ENCODE assay signal across 19 cellular contexts in genomic region chr12:97276198-97276580, GRCh38.
DNase-seq lines count a peak whose midpoint lies in the region; ATAC-seq, FAIRE-seq and TF ChIP-seq lines count a peak whose summit lies in the region.
"Had no signal": no experiment of that assay in that cellular context is flagged by ENCODE, and none has a peak within 500 bp of the region (broad histone marks: within the 10 kb centered on the region; RNA-seq: fewer than 3 reads in every experiment).

No MANE protein-coding gene starts in this region.

- TF ChIP-seq POLR2A in breast epithelium (IDR thresholded peaks at IDR 0.05) = no peak

- H3K4me1 Mint-ChIP-seq in MCF 10A (ENCODE audit: insufficient read depth, unreplicated experiment) (no peaks in the 10 kb centered on the region), brain (peaks cover 44% of the 10 kb centered on the region), type B pancreatic cell (ENCODE audit: unreplicated experiment) (peaks cover 22% of the 10 kb centered on the region)
- peaks cover 5 to 8% of the 10 kb centered on the region in 2 donors for H3K4me1 Mint-ChIP-seq in stimulated activated naive B cell treated with anti-CD40 and anti-IgM and Interleukin-4, amounts not matched to agents 10 μg/mL and 1 μg/mL and 100 μg/mL, for 72 hours

- no peaks in the 10 kb centered on the region for H3K9me3 ChIP-seq in breast epithelium
- peaks cover 7% of the 10 kb centered on the region for H3K9me3 ChIP-seq in mesodermal cell (ENCODE audit: control insufficient read depth, low read length)
- H3K9me3 ChIP-seq: esophagus squamous epithelium, psoas muscle had no signal

- POLR2A ChIA-PET in MCF 10A (lab: Yijun Ruan, JAX) = no interaction called here

- FAIRE-seq in D721Med (lab: Jason Lieb, UNC) = no peak
- FAIRE-seq: urothelium cell line had no signal

- BruUV-seq in MCF 10A (replicated peaks; lab: Mats Ljungman, UMichigan) = no TSS peak

- H3K27me3 Mint-ChIP-seq in MCF 10A (ENCODE audit: insufficient read depth, unreplicated experiment) (no peaks in the 10 kb centered on the region), brain (peaks cover 3% of the 10 kb centered on the region), type B pancreatic cell (peaks cover 14% of the 10 kb centered on the region)
- H3K27me3 Mint-ChIP-seq in stimulated activated naive B cell treated with anti-CD40 and anti-IgM and Interleukin-4, amounts not matched to agents 10 μg/mL and 1 μg/mL and 100 μg/mL, for 72 hours = peaks cover 18 to 20% of the 10 kb centered on the region in 2 donors

- H3K4me1 ChIP-seq in breast epithelium (no peaks in the 10 kb centered on the region), mesodermal cell (ENCODE audit: control insufficient read depth, insufficient read depth, low read length, poor library complexity, severe bottlenecking) (no peaks in the 10 kb centered on the region)
- H3K4me1 ChIP-seq: psoas muscle had no signal

- H3K27ac Mint-ChIP-seq in MCF 10A (ENCODE audit: low read depth, unreplicated experiment) (no peak overlapping the region), brain (peak overlapping the region; percentile 89 to 96 (median 92)), type B pancreatic cell (peak overlapping the region; percentile 76)
- no peak overlapping the region for H3K27ac Mint-ChIP-seq in stimulated activated naive B cell treated with anti-CD40 and anti-IgM and Interleukin-4, amounts not matched to agents 10 μg/mL and 1 μg/mL and 100 μg/mL, for 72 hours
- H3K27ac Mint-ChIP-seq: IgD-negative memory B cell had no signal

- no peak for DNase-seq in breast epithelium (ENCODE audit: low spot score in 2 of 2)
- no peak for DNase-seq in MCF 10A (ENCODE audit: unreplicated experiment)
- DNase-seq in type B pancreatic cell (ENCODE audit: extremely low spot score, unreplicated experiment) = no peak
- no peak for DNase-seq in stimulated activated naive B cell treated with anti-CD40 and anti-IgM and Interleukin-4, amounts not matched to agents 10 μg/mL and 1 μg/mL and 100 μg/mL, for 72 hours
- no peak for DNase-seq in T-helper 2 cell
- no peak for DNase-seq in D721Med (ENCODE audit: insufficient read length, low spot score)
- DNase-seq: activated CD4-positive, CD25-positive, alpha-beta regulatory T cell treated with anti-CD3 and anti-CD28 coated beads, Interleukin-2, amount 50 U/mL, for 72 hours; activated T-cell treated with anti-CD3 and anti-CD28 coated beads, Interleukin-2, amount 50 U/mL, for 1 hour; esophagus squamous epithelium; NCI-H1694; PC-3; psoas muscle; stimulated activated CD4-positive, alpha-beta T cell treated with anti-CD3 and anti-CD28 coated beads, Interleukin-2, amount 100 ng/mL, for 24 hours had no signal

- WGBS in mesodermal cell (ENCODE audit: insufficient coverage in 2 of 2), 2 experiments = 21 to 37% methylated on average over 7 of the region's 8 CpGs

- no peak for ATAC-seq in stimulated activated naive B cell treated with anti-CD40 and anti-IgM and Interleukin-4, amounts not matched to agents 10 μg/mL and 1 μg/mL and 100 μg/mL, for 72 hours (replicated peaks)
- ATAC-seq: PC-3, psoas muscle had no signal

- H3K9me3 Mint-ChIP-seq in MCF 10A (ENCODE audit: unreplicated experiment) (no peaks in the 10 kb centered on the region), brain (peaks cover 3 to 14% (median 9%) of the 10 kb centered on the region in 5 experiments), type B pancreatic cell (no peaks in the 10 kb centered on the region)
- no peaks in the 10 kb centered on the region for H3K9me3 Mint-ChIP-seq in stimulated activated naive B cell treated with anti-CD40 and anti-IgM and Interleukin-4, amounts not matched to agents 10 μg/mL and 1 μg/mL and 100 μg/mL, for 72 hours
- H3K9me3 Mint-ChIP-seq: IgD-negative memory B cell had no signal

- H3K4me3 Mint-ChIP-seq in MCF 10A (ENCODE audit: unreplicated experiment) (no peak overlapping the region), brain (peak overlapping the region; percentile 52 to 88 (median 82)), type B pancreatic cell (peak overlapping the region; percentile 69)
- no peak overlapping the region for H3K4me3 Mint-ChIP-seq in stimulated activated naive B cell treated with anti-CD40 and anti-IgM and Interleukin-4, amounts not matched to agents 10 μg/mL and 1 μg/mL and 100 μg/mL, for 72 hours

- H3K36me3 ChIP-seq in breast epithelium (no peaks in the 10 kb centered on the region), mesodermal cell (ENCODE audit: control insufficient read depth, insufficient read depth, low read length) (no peaks in the 10 kb centered on the region)
- H3K36me3 ChIP-seq: esophagus squamous epithelium had no signal

- CTCF ChIA-PET in MCF 10A (lab: Yijun Ruan, JAX) = interaction anchor here (0.6 to 1.5 kb wide), 3 partner anchors 9 to 289 kb away, joined by 3 read pairs; no protein-coding TSS in a partner anchor

- H3K4me3 ChIP-seq in breast epithelium = peak overlapping the region in 1 of 3 donors; percentile 49
- H3K4me3 ChIP-seq in mesodermal cell (ENCODE audit: extremely low read depth, insufficient read depth, low read length, poor library complexity, severe bottlenecking) = no peak overlapping the region
- H3K4me3 ChIP-seq: coronary artery, esophagus squamous epithelium, hepatocyte, psoas muscle had no signal

- intact Hi-C loops in breast epithelium (cut with DNase I; ENCODE audit: low total_unique reads) = no loop called here
- intact Hi-C loops in MCF 10A (cut with micrococcal nuclease) = no loop called here

- H3K27me3 ChIP-seq in breast epithelium = no peaks in the 10 kb centered on the region
- H3K27me3 ChIP-seq: hepatocyte had no signal

- peak overlapping the region; percentile 55 for H3K27ac ChIP-seq in breast epithelium
- H3K27ac ChIP-seq in mesodermal cell (ENCODE audit: low read depth, low read length, severe bottlenecking) = peak overlapping the region; percentile 74
- H3K27ac ChIP-seq: coronary artery, esophagus squamous epithelium, hepatocyte, psoas muscle had no signal

- H3K36me3 Mint-ChIP-seq in MCF 10A (ENCODE audit: insufficient read depth, unreplicated experiment) (no peaks in the 10 kb centered on the region), brain (peaks cover 3% of the 10 kb centered on the region), type B pancreatic cell (no peaks in the 10 kb centered on the region)
- H3K36me3 Mint-ChIP-seq in stimulated activated naive B cell treated with anti-CD40 and anti-IgM and Interleukin-4, amounts not matched to agents 10 μg/mL and 1 μg/mL and 100 μg/mL, for 72 hours = no peaks in the 10 kb centered on the region
- H3K36me3 Mint-ChIP-seq: IgD-negative memory B cell had no signal

- TF ChIP-seq CTCF in breast epithelium (IDR thresholded peaks at IDR 0.05) = no peak
- no peak for TF ChIP-seq CTCF in MCF 10A (IDR thresholded peaks at IDR 0.05; ENCODE audit: unreplicated experiment)
- TF ChIP-seq CTCF in brain (conservative IDR thresholded peaks at IDR 0.05) = no peak
- no peak for TF ChIP-seq CTCF in type B pancreatic cell (conservative IDR thresholded peaks at IDR 0.05)
- no peak for TF ChIP-seq CTCF in D721Med (IDR thresholded peaks at IDR 0.05; ENCODE audit: insufficient read depth, missing control alignments)

Comparison
In these comparisons a context has a peak if more than half of its experiments do, and no peak if none do; other contexts are left out.
1. H3K27ac Mint-ChIP-seq: peak in brain (5 of 5) and type B pancreatic cell (single experiment); none in MCF 10A (single experiment) and stimulated activated naive B cell treated with anti-CD40 and anti-IgM and Interleukin-4, amounts not matched to agents 10 μg/mL and 1 μg/mL and 100 μg/mL, for 72 hours (single experiment).
2. H3K4me3 Mint-ChIP-seq: peak in brain (5 of 5) and type B pancreatic cell (single experiment); none in MCF 10A (single experiment) and stimulated activated naive B cell treated with anti-CD40 and anti-IgM and Interleukin-4, amounts not matched to agents 10 μg/mL and 1 μg/mL and 100 μg/mL, for 72 hours (0 of 2).